Comparison of ENCODE assay signal across 26 cellular contexts in genomic region chr1:61094677-61095076, GRCh38. TPM values are rescaled to one million over a fixed set of nuclear protein-coding genes. Genes with fewer than 3 reads are reported as not detected.
DNase-seq lines count a peak whose midpoint lies in the region; ATAC-seq and TF ChIP-seq lines count a peak whose summit lies in the region.
"Had no signal": no experiment of that assay in that cellular context is flagged by ENCODE, and none has a peak within 500 bp of the region (broad histone marks: within the 10 kb centered on the region; RNA-seq: fewer than 3 reads in every experiment).

No MANE protein-coding gene starts in this region.

- H4K20me1 ChIP-seq in smooth muscle cell (ENCODE audit: low read depth) (peaks cover 5% of the 10 kb centered on the region), OCI-LY7 (ENCODE audit: insufficient read depth, low read length) (peaks cover 7% of the 10 kb centered on the region; the same call in 1 of the 2 replicates)

- no peak overlapping the region for H3K4ac ChIP-seq in mesendoderm (ENCODE audit: low read depth, low read length)

- no peak for TF ChIP-seq CTCF in ascending aorta (IDR thresholded peaks at IDR 0.05)
- TF ChIP-seq CTCF in smooth muscle cell (IDR thresholded peaks at IDR 0.05; ENCODE audit: borderline replicate concordance, insufficient read depth, poor library complexity, severe bottlenecking), result no peak
- TF ChIP-seq CTCF in OCI-LY7 (conservative IDR thresholded peaks at IDR 0.05; ENCODE audit: low read length), result no peak

- no peak overlapping the region for H4K8ac ChIP-seq in mesendoderm (ENCODE audit: low read depth, low read length)

- H3K79me1 ChIP-seq in mesendoderm (ENCODE audit: low read length), result no peaks in the 10 kb centered on the region

- H2AK5ac ChIP-seq in mesendoderm (ENCODE audit: low read length), result no peak overlapping the region

- H4K5ac ChIP-seq in mesendoderm (ENCODE audit: low read length), result no peak overlapping the region

- H2BK120ac ChIP-seq in mesendoderm (ENCODE audit: low read depth, low read length), result no peak overlapping the region

- no peaks in the 10 kb centered on the region for H3K27me3 ChIP-seq in ACC112 (ENCODE audit: insufficient read depth, low read length)
- no peaks in the 10 kb centered on the region for H3K27me3 ChIP-seq in ascending aorta
- no peaks in the 10 kb centered on the region for H3K27me3 ChIP-seq in smooth muscle cell (ENCODE audit: low read depth)
- no peaks in the 10 kb centered on the region for H3K27me3 ChIP-seq in mesendoderm (ENCODE audit: insufficient read depth, low read length, poor library complexity)
- H3K27me3 ChIP-seq: body of pancreas, ovary, Peyer's patch, SJCRH30, vagina had no signal

- CTCF ChIA-PET in OCI-LY7 (lab: Charles Lee; ENCODE audit: unreplicated experiment), result no interaction called here

- H2BK5ac ChIP-seq in mesendoderm (ENCODE audit: low read length), result no peak overlapping the region

- H3K56ac ChIP-seq in mesendoderm (ENCODE audit: low read length), result no peak overlapping the region

- H2AFZ ChIP-seq in ACC112 (ENCODE audit: low read length, unreplicated experiment) (no peak overlapping the region), smooth muscle cell (ENCODE audit: low read depth) (no peak overlapping the region), OCI-LY7 (ENCODE audit: low read length) (no peak overlapping the region)

- intact Hi-C loops in ascending aorta (cut with DNase I), result loop anchor here (5.0 kb wide), 1 partner anchor 548 kb away; no protein-coding TSS in a partner anchor
- intact Hi-C loops in OCI-LY7 (cut with micrococcal nuclease; ENCODE audit: unreplicated experiment), result no loop called here

- H3K27ac ChIP-seq in ACC112 (ENCODE audit: low read depth, low read length), result no peak overlapping the region
- H3K27ac ChIP-seq in ascending aorta, result peak overlapping the region; percentile 95 to 98
- H3K27ac ChIP-seq in smooth muscle cell (ENCODE audit: low read depth), result no peak overlapping the region
- no peak overlapping the region for H3K27ac ChIP-seq in OCI-LY7 (ENCODE audit: low read depth, low read length, poor library complexity, severe bottlenecking)
- no peak overlapping the region for H3K27ac ChIP-seq in mesendoderm (ENCODE audit: low read depth, low read length)
- H3K27ac ChIP-seq: body of pancreas, C4-2B, ovary, Peyer's patch, SJCRH30, vagina had no signal

- ATAC-seq in left lobe of liver, result peak; percentile 61
- ATAC-seq: activated CD8-positive, alpha-beta T cell treated with anti-CD3 and anti-CD28 coated beads for 36 hours; body of pancreas; naive thymus-derived CD8-positive, alpha-beta T cell had no signal

- 48% methylated on average over 2 of the region's 2 CpGs for WGBS in smooth muscle cell (ENCODE audit: low lambda C conversion rate)
- whole genome bisulfite sequencing in mesendoderm (ENCODE audit: extremely low coverage, insufficient coverage, low lambda C conversion rate), result no CpG with 5 or more reads among the region's 2 CpGs

- no peaks in the 10 kb centered on the region for H3F3A ChIP-seq in smooth muscle cell (ENCODE audit: low read depth)

- no peaks in the 10 kb centered on the region for H3K9me3 ChIP-seq in ascending aorta
- no peaks in the 10 kb centered on the region for H3K9me3 ChIP-seq in smooth muscle cell (replicated peaks; ENCODE audit: low read depth)
- no peaks in the 10 kb centered on the region for H3K9me3 ChIP-seq in OCI-LY7 (ENCODE audit: low read length)
- H3K9me3 ChIP-seq: body of pancreas, ovary, Peyer's patch, SJCRH30, vagina had no signal

- no peak overlapping the region for H2BK15ac ChIP-seq in mesendoderm (replicated peaks; ENCODE audit: low read depth)

- peaks cover 13% of the 10 kb centered on the region; the same call in 1 of the 2 replicates for H3K36me3 ChIP-seq in ACC112 (ENCODE audit: insufficient read depth, low read length)
- no peaks in the 10 kb centered on the region for H3K36me3 ChIP-seq in ascending aorta
- no peaks in the 10 kb centered on the region for H3K36me3 ChIP-seq in smooth muscle cell (ENCODE audit: low read depth)
- no peaks in the 10 kb centered on the region for H3K36me3 ChIP-seq in OCI-LY7 (ENCODE audit: insufficient read depth, low read length)
- H3K36me3 ChIP-seq in mesendoderm (ENCODE audit: control insufficient read depth, insufficient read depth, low read length), result no peaks in the 10 kb centered on the region
- H3K36me3 ChIP-seq: ovary, Peyer's patch, SJCRH30, vagina had no signal

- H3K4me2 ChIP-seq in smooth muscle cell (peak overlapping the region; percentile 47), OCI-LY7 (ENCODE audit: low read length) (no peak overlapping the region), mesendoderm (ENCODE audit: low read length) (no peak overlapping the region)

- H3K9me2 ChIP-seq in OCI-LY7 (ENCODE audit: insufficient read depth, low read length), result no peaks in the 10 kb centered on the region

- no peak overlapping the region for H3K9ac ChIP-seq in smooth muscle cell (ENCODE audit: low read depth)
- no peak overlapping the region for H3K9ac ChIP-seq in mesendoderm (ENCODE audit: low read length)

- H3K79me2 ChIP-seq in ACC112 (ENCODE audit: control insufficient read depth, insufficient read depth, low read length, unreplicated experiment) (peaks cover 73% of the 10 kb centered on the region), smooth muscle cell (ENCODE audit: low read depth) (no peaks in the 10 kb centered on the region), OCI-LY7 (ENCODE audit: insufficient read depth, low read depth, low read length) (no peaks in the 10 kb centered on the region), mesendoderm (ENCODE audit: control insufficient read depth, insufficient read depth, low read length) (no peaks in the 10 kb centered on the region)

- POLR2A ChIA-PET in OCI-LY7 (lab: Charles Lee), result interaction anchor here (0.7 to 0.9 kb wide), 2 partner anchors 185 to 325 kb away, joined by 3 read pairs; no protein-coding TSS in a partner anchor

- H3K18ac ChIP-seq in mesendoderm (ENCODE audit: low read length), result no peak overlapping the region

- no TSS peak for BruUV-seq in OCI-LY7 (replicated peaks; lab: Mats Ljungman, UMichigan)

- peaks cover 26% of the 10 kb centered on the region for H3K4me1 ChIP-seq in ACC112 (ENCODE audit: control insufficient read depth, insufficient read depth, low read length, unreplicated experiment)
- H3K4me1 ChIP-seq in ascending aorta, result peaks cover 0 to 16% of the 10 kb centered on the region in 2 donors
- H3K4me1 ChIP-seq in smooth muscle cell (ENCODE audit: low read depth), result peaks cover 13% of the 10 kb centered on the region
- H3K4me1 ChIP-seq in OCI-LY7 (ENCODE audit: insufficient read depth, low read length, poor library complexity, severe bottlenecking), result no peaks in the 10 kb centered on the region
- H3K4me1 ChIP-seq in mesendoderm (ENCODE audit: control insufficient read depth, low read depth, low read length), result no peaks in the 10 kb centered on the region
- H3K4me1 ChIP-seq: SJCRH30 had no signal

- 0 out of 2 replicates have a peak overlapping the region, but pooled peaks have one; percentile 37 for H3K4me3 ChIP-seq in ACC112 (ENCODE audit: low read depth, low read length)
- H3K4me3 ChIP-seq in ascending aorta, result peak overlapping the region; percentile 39 to 43
- H3K4me3 ChIP-seq in smooth muscle cell, result no peak overlapping the region
- no peak overlapping the region for H3K4me3 ChIP-seq in OCI-LY7 (ENCODE audit: low read depth, low read length, poor library complexity, severe bottlenecking)
- H3K4me3 ChIP-seq in mesendoderm (ENCODE audit: low read length), result no peak overlapping the region
- H3K4me3 ChIP-seq: body of pancreas, ovary, Peyer's patch, SJCRH30, vagina had no signal

- no peak overlapping the region for H3K23ac ChIP-seq in mesendoderm (ENCODE audit: low read length)

- no peak for DNase-seq in ascending aorta (ENCODE audit: low spot score in 2 of 2)
- no peak for DNase-seq in left lobe of liver (ENCODE audit: low spot score)
- DNase-seq in smooth muscle cell (lab: John Stamatoyannopoulos, UW; ENCODE audit: unreplicated experiment), result no peak
- no peak for DNase-seq in NCI-H526 (lab: John Stamatoyannopoulos, UW)
- no peak for DNase-seq in OCI-LY7 (ENCODE audit: low spot score)
- DNase-seq in AG08396 (ENCODE audit: low spot score), result no peak
- DNase-seq in mesendoderm, result no peak
- DNase-seq: activated CD4-positive, CD25-positive, alpha-beta regulatory T cell treated with anti-CD3 and anti-CD28 coated beads, Interleukin-2, amount 50 U/mL, for 72 hours; activated CD8-positive, alpha-beta T cell treated with anti-CD3 and anti-CD28 coated beads for 36 hours; activated effector memory CD4-positive, alpha-beta T cell treated with anti-CD3 and anti-CD28 coated beads, Interleukin-2, amount 50 U/mL, for 16 hours; body of pancreas; effector CD4-positive, alpha-beta T cell; EL; kidney glomerular epithelial cell; midbrain; MV-4-11; naive thymus-derived CD8-positive, alpha-beta T cell; NCI-H146; NCI-H510A treated with DMSO at 0.1 percent for 48 hours; NK-92 treated with Interleukin-12 subunit alpha and Interleukin-12 subunit beta, amount 100 ng/mL, for 24 hours; ovary; Peyer's patch; SJCRH30 had no signal

RNA-seq across cellular contexts. Expression of gene NFIA, which starts 12.3 kb away (rescaled TPM):
- total RNA-seq in ascending aorta (52.0 TPM), left lobe of liver (69.9 TPM), smooth muscle cell (5.4 and 6.2 TPM in 2 replicates), OCI-LY7 (2022) (16.4 and 18.8 TPM in 2 replicates)
- polyA plus RNA-seq in smooth muscle cell, result 5.0 and 7.6 TPM in 2 replicates
- total RNA-seq in OCI-LY7 (2014; rRNA removed; shearing (Covaris generic)), result 2.8 and 7.8 TPM in 2 replicates
- 0.46 TPM for polyA plus RNA-seq in mesendoderm (2013, experiment 1 of 2)
- polyA plus RNA-seq in mesendoderm (2013, experiment 2 of 2), result 0.45 TPM

Comparison
In these comparisons a context has a peak if more than half of its experiments do, and no peak if none do; other contexts are left out.
1. H3K27ac ChIP-seq: peak in ascending aorta (2 of 2); none in ACC112 (single experiment), smooth muscle cell (single experiment), OCI-LY7 (single experiment) and mesendoderm (single experiment).
2. H3K4me3 ChIP-seq: peak in ACC112 (single experiment) and ascending aorta (2 of 2); none in smooth muscle cell (single experiment), OCI-LY7 (single experiment) and mesendoderm (single experiment).